19 cellular contexts compared by ENCODE assay signal in the genomic region with DNA sequence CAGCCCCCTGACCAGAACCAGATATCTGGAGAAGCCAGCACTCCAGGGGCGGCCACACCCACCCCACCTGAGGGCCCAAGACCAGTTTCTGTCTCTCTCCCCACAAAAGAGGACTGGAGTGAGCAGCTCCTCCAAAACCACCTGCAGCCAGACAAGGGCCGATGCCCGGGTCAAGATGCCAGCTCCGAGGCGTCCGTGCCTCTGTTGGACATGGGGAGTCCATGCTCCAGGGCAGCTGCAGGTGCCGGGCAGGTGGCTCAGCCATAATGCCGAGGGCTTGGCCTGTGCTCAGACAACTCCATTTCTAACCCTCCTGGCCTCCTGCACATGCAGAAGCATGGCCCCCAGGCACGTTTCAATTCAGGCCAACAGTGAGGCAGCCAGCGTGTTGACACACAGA.
A peak's percentile ranks its signal among the peaks of the same experiment; 100 is the strongest.
DNase-seq lines count a peak whose midpoint lies in the region; ATAC-seq and FAIRE-seq lines count a peak whose summit lies in the region.
"Had no signal": no experiment of that assay in that cellular context is flagged by ENCODE, and none has a peak within 500 bp of the region (broad histone marks: within the 10 kb centered on the region; RNA-seq: fewer than 3 reads in every experiment).

No MANE protein-coding gene starts in this region.

- WGBS in right cardiac atrium, result 96% methylated on average over 10 of the region's 10 CpGs

- ATAC-seq in right cardiac atrium, result no peak
- ATAC-seq in left ventricle myocardium superior, result no peak
- no peak for ATAC-seq in GM19023 (IDR thresholded peaks at IDR 0.05; ENCODE audit: unreplicated experiment)
- ATAC-seq: GM23338, HCT116 had no signal

- peak; percentile 66 for FAIRE-seq in urothelium cell line (lab: Jason Lieb, UNC)
- FAIRE-seq: A204.1, G401.6, GM12892, GM19239 had no signal

- no peaks in the 10 kb centered on the region for H3K27me3 ChIP-seq in right cardiac atrium (ENCODE audit: control insufficient read depth, insufficient read depth)

- no peak overlapping the region for H3K4me3 ChIP-seq in right cardiac atrium (ENCODE audit: low read length)
- H3K4me3 ChIP-seq: GM23338 had no signal

- no peaks in the 10 kb centered on the region for H3K9me3 ChIP-seq in right cardiac atrium (ENCODE audit: control insufficient read depth, low read length)

- intact Hi-C loops in right cardiac atrium (cut with DNase I) (no loop called here), left ventricle myocardium superior (cut with micrococcal nuclease) (no loop called here)

- peak; percentile 4 for DNase-seq in NCI-H146 (lab: John Stamatoyannopoulos, UW)
- no peak for DNase-seq in NCI-H146 treated with DMSO at 0.1 percent for 48 hours (lab: John Stamatoyannopoulos, UW; ENCODE audit: unreplicated experiment)
- peak; percentile 8 to 30 (median 24) for DNase-seq in right cardiac atrium
- DNase-seq in left ventricle myocardium superior, result no peak
- DNase-seq in urothelium cell line (ENCODE audit: low spot score), result no peak
- DNase-seq: C1 segment of cervical spinal cord; Calu3; CD4-positive, alpha-beta memory T cell; COR-L47; DND-41; H9 had no signal

- H3K27ac ChIP-seq in right cardiac atrium (ENCODE audit: low read length), result no peak overlapping the region
- H3K27ac ChIP-seq: 22Rv1 had no signal

- peaks cover 6% of the 10 kb centered on the region for H3K4me1 ChIP-seq in right cardiac atrium (ENCODE audit: control insufficient read depth, insufficient read depth, low read length)

Comparison
In these comparisons a context has a peak if more than half of its experiments do, and no peak if none do; other contexts are left out.
1. DNase-seq: peak in NCI-H146 (single experiment) and right cardiac atrium (3 of 3); none in NCI-H146 treated with DMSO at 0.1 percent for 48 hours (single experiment), left ventricle myocardium superior (single experiment) and urothelium cell line (single experiment).